In the genomic region with DNA sequence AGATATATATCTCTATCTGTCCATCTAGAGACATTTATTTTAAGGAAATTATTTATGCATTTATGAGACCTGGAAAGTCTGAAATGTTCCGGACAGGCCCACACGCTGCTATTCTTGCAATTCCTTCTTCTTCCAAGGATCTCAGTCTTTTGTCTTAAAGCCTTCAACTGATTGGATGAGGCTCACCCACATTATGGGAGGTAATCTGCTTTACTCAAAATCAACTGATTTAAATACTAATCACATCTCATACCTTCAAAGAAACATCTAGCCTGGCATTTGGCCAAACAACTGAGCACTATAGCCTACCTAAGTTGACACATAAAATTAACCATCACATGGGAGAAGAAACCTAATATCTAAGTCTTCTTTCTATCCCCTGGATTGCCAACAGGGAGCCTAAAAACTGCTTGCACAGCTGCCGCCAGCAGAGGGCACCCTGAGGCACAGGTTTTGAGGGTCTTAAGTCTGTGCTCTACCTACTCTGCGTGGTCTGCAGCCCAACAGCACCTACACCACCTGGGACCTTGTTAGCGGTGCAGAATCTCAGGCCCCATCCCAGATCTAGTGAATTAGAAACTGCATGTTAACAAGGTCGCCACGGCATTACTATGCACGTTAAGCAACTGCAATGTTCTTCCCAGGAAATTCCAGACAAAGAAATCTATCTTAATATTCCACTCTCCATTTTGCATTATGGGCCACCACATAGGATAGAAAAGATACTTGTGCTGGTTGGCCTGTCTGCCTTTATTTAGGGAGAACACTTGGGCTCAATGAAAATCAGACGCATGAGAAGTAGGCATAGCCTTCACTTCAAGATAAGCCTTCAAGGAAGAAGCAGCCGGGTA, we compare ENCODE assay signal across 9 cellular contexts.
DNase-seq lines count a peak whose midpoint lies in the region; ATAC-seq and TF ChIP-seq lines count a peak whose summit lies in the region.
"Had no signal": no experiment of that assay in that cellular context is flagged by ENCODE, and none has a peak within 500 bp of the region (broad histone marks: within the 10 kb centered on the region; RNA-seq: fewer than 3 reads in every experiment).

No MANE protein-coding gene starts in this region.

- H3K9me3 ChIP-seq in Peyer's patch = no peaks in the 10 kb centered on the region
- H3K9me3 ChIP-seq: psoas muscle had no signal

- H3K36me3 Mint-ChIP-seq in HFFc6 (ENCODE audit: low read depth) = no peaks in the 10 kb centered on the region

- no peaks in the 10 kb centered on the region for H3K9me3 Mint-ChIP-seq in HFFc6

- no peaks in the 10 kb centered on the region for H3K36me3 ChIP-seq in Peyer's patch

- H3K4me3 Mint-ChIP-seq in HFFc6 = no peak overlapping the region

- H3K4me1 ChIP-seq in Peyer's patch = no peaks in the 10 kb centered on the region
- H3K4me1 ChIP-seq: psoas muscle had no signal

- no peak overlapping the region for H3K27ac ChIP-seq in Peyer's patch
- H3K27ac ChIP-seq: psoas muscle had no signal

- peak; percentile 92 for TF ChIP-seq CTCF in HFFc6 (IDR thresholded peaks at IDR 0.05)
- peak in 4 of 6 experiments; percentile 17 to 50 (median 19) for TF ChIP-seq CTCF in Peyer's patch (IDR thresholded peaks at IDR 0.05)
- peak; percentile 91 for TF ChIP-seq CTCF in fibroblast of the aortic adventitia (IDR thresholded peaks at IDR 0.05; ENCODE audit: insufficient read depth, low read length)

- H3K4me1 Mint-ChIP-seq in HFFc6 (ENCODE audit: low read depth) = no peaks in the 10 kb centered on the region

- ATAC-seq in sciatic nerve (no peak), HG03520 (IDR thresholded peaks at IDR 0.05; ENCODE audit: unreplicated experiment) (no peak), GM18505 (IDR thresholded peaks at IDR 0.05; ENCODE audit: unreplicated experiment) (no peak)
- ATAC-seq: psoas muscle had no signal

- no peak overlapping the region for H3K27ac Mint-ChIP-seq in HFFc6

- H3K4me3 ChIP-seq in Peyer's patch (no peak overlapping the region), fibroblast of the aortic adventitia (ENCODE audit: low read depth, low read length) (no peak overlapping the region)
- H3K4me3 ChIP-seq: psoas muscle had no signal

- peak; percentile 49 for DNase-seq in EL
- peak; percentile 16 for DNase-seq in HFFc6
- DNase-seq in Peyer's patch = no peak
- peak; percentile 65 for DNase-seq in fibroblast of the aortic adventitia (ENCODE audit: low read depth)
- DNase-seq in sciatic nerve (ENCODE audit: low spot score) = peak; percentile 56
- DNase-seq in GOT3 (lab: John Stamatoyannopoulos, UW) = no peak

- peaks cover 4% of the 10 kb centered on the region for H3K27me3 Mint-ChIP-seq in HFFc6 (ENCODE audit: insufficient read depth)

- TF ChIP-seq POLR2A in Peyer's patch (IDR thresholded peaks at IDR 0.05) (no peak), GM18505 (IDR thresholded peaks at IDR 0.05; ENCODE audit: borderline replicate concordance, extremely low read depth, insufficient read depth, insufficient read length) (no peak)

- intact Hi-C loops in sciatic nerve (cut with DNase I) = no loop called here

- H3K27me3 ChIP-seq in Peyer's patch = no peaks in the 10 kb centered on the region

Comparison
In these comparisons a context has a peak if more than half of its experiments do, and no peak if none do; other contexts are left out.
1. DNase-seq: peak in EL (single experiment), HFFc6 (single experiment), fibroblast of the aortic adventitia (single experiment) and sciatic nerve (single experiment); none in Peyer's patch (0 of 3) and GOT3 (single experiment).
2. CTCF ChIP-seq: peak in every context shown above with its lines; median percentile 92 in HFFc6; 91 in fibroblast of the aortic adventitia; 19 in Peyer's patch.